Comparison of ENCODE assay signal across 1 cellular context in the genomic region with DNA sequence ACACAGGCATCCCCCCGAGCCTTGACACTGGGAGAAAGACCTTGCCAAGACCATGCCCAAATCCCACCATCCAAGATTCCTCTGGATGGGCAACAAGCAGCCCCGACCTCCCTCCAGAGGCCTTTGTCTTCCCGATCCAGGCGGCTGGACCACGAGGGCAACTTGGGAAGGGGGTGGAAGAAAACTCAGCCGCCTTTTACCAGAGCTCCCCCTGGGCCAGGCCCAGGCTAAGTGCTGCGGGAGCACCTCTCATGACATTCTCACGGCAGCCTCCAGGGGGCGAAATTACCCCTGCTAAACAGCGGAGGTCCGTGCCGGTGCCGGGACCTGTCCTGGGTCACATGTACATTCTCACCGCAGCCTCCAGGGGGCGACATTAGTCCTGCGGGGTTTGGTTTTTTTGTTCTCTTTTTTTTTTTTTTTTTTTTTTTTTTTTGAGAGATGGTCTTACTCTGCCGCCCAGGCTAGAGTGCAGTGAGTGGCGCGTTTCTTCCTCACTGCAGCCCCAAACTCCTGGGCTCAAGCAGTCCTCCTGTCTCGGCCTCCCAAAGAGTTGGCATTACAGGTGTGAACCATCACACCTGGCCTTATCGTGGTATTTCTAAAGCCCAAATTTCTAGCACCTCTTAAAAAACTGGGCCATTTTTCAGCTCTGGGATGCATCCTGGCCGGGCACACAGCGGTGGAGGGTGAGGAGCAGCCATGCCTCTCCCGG.
TF ChIP-seq lines count a peak whose summit lies in the region.

No MANE protein-coding gene starts in this region.

TF ChIP-seq in K562, 482 proteins besides CTCF, POLR2A, EP300 and RAD21 (continues in another document):
- no peak for TF ChIP-seq RREB1 (CRISPR knock-in tag; IDR thresholded peaks at IDR 0.05)
- TF ChIP-seq STAT6 (CRISPR knock-in tag; IDR thresholded peaks at IDR 0.05): no peak
- TF ChIP-seq C11orf30 (IDR thresholded peaks at IDR 0.05; ENCODE audit: low read depth): no peak
- TF ChIP-seq KAT8 (IDR thresholded peaks at IDR 0.05; ENCODE audit: low read depth): no peak
- no peak for TF ChIP-seq GABPB2 (CRISPR knock-in tag; conservative IDR thresholded peaks at IDR 0.05)
- TF ChIP-seq BDP1 (IDR thresholded peaks at IDR 0.05; ENCODE audit: insufficient read depth, insufficient read length): no peak
- no peak for TF ChIP-seq TAF9B (IDR thresholded peaks at IDR 0.05; ENCODE audit: partially characterized antibody)
- TF ChIP-seq LCOR (CRISPR knock-in tag; IDR thresholded peaks at IDR 0.05): peak; percentile 24; the same call in 1 of the 2 replicates
- no peak for TF ChIP-seq MCM3 (IDR thresholded peaks at IDR 0.05)
- no peak; the same call in 1 of the 2 replicates for TF ChIP-seq SMARCE1 (IDR thresholded peaks at IDR 0.05)
- peak; percentile 100 for TF ChIP-seq ZNF384 (IDR thresholded peaks at IDR 0.05; ENCODE audit: low read depth, low read length)
- TF ChIP-seq SOX6 (IDR thresholded peaks at IDR 0.05): peak; percentile 56; the same call in 1 of the 2 replicates
- TF ChIP-seq, protein P1, sequence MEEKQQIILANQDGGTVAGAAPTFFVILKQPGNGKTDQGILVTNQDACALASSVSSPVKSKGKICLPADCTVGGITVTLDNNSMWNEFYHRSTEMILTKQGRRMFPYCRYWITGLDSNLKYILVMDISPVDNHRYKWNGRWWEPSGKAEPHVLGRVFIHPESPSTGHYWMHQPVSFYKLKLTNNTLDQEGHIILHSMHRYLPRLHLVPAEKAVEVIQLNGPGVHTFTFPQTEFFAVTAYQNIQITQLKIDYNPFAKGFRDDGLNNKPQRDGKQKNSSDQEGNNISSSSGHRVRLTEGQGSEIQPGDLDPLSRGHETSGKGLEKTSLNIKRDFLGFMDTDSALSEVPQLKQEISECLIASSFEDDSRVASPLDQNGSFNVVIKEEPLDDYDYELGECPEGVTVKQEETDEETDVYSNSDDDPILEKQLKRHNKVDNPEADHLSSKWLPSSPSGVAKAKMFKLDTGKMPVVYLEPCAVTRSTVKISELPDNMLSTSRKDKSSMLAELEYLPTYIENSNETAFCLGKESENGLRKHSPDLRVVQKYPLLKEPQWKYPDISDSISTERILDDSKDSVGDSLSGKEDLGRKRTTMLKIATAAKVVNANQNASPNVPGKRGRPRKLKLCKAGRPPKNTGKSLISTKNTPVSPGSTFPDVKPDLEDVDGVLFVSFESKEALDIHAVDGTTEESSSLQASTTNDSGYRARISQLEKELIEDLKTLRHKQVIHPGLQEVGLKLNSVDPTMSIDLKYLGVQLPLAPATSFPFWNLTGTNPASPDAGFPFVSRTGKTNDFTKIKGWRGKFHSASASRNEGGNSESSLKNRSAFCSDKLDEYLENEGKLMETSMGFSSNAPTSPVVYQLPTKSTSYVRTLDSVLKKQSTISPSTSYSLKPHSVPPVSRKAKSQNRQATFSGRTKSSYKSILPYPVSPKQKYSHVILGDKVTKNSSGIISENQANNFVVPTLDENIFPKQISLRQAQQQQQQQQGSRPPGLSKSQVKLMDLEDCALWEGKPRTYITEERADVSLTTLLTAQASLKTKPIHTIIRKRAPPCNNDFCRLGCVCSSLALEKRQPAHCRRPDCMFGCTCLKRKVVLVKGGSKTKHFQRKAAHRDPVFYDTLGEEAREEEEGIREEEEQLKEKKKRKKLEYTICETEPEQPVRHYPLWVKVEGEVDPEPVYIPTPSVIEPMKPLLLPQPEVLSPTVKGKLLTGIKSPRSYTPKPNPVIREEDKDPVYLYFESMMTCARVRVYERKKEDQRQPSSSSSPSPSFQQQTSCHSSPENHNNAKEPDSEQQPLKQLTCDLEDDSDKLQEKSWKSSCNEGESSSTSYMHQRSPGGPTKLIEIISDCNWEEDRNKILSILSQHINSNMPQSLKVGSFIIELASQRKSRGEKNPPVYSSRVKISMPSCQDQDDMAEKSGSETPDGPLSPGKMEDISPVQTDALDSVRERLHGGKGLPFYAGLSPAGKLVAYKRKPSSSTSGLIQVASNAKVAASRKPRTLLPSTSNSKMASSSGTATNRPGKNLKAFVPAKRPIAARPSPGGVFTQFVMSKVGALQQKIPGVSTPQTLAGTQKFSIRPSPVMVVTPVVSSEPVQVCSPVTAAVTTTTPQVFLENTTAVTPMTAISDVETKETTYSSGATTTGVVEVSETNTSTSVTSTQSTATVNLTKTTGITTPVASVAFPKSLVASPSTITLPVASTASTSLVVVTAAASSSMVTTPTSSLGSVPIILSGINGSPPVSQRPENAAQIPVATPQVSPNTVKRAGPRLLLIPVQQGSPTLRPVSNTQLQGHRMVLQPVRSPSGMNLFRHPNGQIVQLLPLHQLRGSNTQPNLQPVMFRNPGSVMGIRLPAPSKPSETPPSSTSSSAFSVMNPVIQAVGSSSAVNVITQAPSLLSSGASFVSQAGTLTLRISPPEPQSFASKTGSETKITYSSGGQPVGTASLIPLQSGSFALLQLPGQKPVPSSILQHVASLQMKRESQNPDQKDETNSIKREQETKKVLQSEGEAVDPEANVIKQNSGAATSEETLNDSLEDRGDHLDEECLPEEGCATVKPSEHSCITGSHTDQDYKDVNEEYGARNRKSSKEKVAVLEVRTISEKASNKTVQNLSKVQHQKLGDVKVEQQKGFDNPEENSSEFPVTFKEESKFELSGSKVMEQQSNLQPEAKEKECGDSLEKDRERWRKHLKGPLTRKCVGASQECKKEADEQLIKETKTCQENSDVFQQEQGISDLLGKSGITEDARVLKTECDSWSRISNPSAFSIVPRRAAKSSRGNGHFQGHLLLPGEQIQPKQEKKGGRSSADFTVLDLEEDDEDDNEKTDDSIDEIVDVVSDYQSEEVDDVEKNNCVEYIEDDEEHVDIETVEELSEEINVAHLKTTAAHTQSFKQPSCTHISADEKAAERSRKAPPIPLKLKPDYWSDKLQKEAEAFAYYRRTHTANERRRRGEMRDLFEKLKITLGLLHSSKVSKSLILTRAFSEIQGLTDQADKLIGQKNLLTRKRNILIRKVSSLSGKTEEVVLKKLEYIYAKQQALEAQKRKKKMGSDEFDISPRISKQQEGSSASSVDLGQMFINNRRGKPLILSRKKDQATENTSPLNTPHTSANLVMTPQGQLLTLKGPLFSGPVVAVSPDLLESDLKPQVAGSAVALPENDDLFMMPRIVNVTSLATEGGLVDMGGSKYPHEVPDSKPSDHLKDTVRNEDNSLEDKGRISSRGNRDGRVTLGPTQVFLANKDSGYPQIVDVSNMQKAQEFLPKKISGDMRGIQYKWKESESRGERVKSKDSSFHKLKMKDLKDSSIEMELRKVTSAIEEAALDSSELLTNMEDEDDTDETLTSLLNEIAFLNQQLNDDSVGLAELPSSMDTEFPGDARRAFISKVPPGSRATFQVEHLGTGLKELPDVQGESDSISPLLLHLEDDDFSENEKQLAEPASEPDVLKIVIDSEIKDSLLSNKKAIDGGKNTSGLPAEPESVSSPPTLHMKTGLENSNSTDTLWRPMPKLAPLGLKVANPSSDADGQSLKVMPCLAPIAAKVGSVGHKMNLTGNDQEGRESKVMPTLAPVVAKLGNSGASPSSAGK (IDR thresholded peaks at IDR 0.05): no peak
- no peak for TF ChIP-seq NCOA6 (IDR thresholded peaks at IDR 0.05)
- TF ChIP-seq, protein P2, sequence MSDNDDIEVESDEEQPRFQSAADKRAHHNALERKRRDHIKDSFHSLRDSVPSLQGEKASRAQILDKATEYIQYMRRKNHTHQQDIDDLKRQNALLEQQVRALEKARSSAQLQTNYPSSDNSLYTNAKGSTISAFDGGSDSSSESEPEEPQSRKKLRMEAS (CRISPR knock-in tag; IDR thresholded peaks at IDR 0.05): peak; percentile 63
- no peak for TF ChIP-seq BMI1 (IDR thresholded peaks at IDR 0.05; ENCODE audit: low read length)
- TF ChIP-seq ZNF79 (CRISPR knock-in tag; IDR thresholded peaks at IDR 0.05; ENCODE audit: low read depth): no peak
- TF ChIP-seq MTA3 (IDR thresholded peaks at IDR 0.05; ENCODE audit: borderline replicate concordance): 0 out of 2 replicates have a peak, but pooled peaks have one; percentile 25
- no peak for TF ChIP-seq ZNF282 (CRISPR knock-in tag; IDR thresholded peaks at IDR 0.05)
- no peak for TF ChIP-seq ZNF668 (CRISPR knock-in tag; IDR thresholded peaks at IDR 0.05)
- TF ChIP-seq RBBP5 (IDR thresholded peaks at IDR 0.05; ENCODE audit: borderline replicate concordance, insufficient read depth, low read length, poor library complexity, severe bottlenecking): no peak
- TF ChIP-seq CEBPG (CRISPR knock-in tag; IDR thresholded peaks at IDR 0.05): no peak
- no peak for TF ChIP-seq CEBPG (tag; conservative IDR thresholded peaks at IDR 0.05 in 1 of 2, IDR thresholded peaks at IDR 0.05 in 1 of 2)
- no peak for TF ChIP-seq RBM15 (IDR thresholded peaks at IDR 0.05; ENCODE audit: insufficient read depth, low read length)
- TF ChIP-seq HMG20B (CRISPR knock-in tag; IDR thresholded peaks at IDR 0.05): no peak
- TF ChIP-seq GTF2A2 (tag; IDR thresholded peaks at IDR 0.05): no peak
- TF ChIP-seq TFAP4 (CRISPR knock-in tag; IDR thresholded peaks at IDR 0.05; ENCODE audit: borderline replicate concordance): peak; percentile 84
- TF ChIP-seq, protein P3, sequence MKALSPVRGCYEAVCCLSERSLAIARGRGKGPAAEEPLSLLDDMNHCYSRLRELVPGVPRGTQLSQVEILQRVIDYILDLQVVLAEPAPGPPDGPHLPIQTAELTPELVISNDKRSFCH (CRISPR knock-in tag; IDR thresholded peaks at IDR 0.05): no peak
- TF ChIP-seq, protein P3 (tag; IDR thresholded peaks at IDR 0.05): no peak
- no peak for TF ChIP-seq ATF2 (CRISPR knock-in tag; IDR thresholded peaks at IDR 0.05)
